16 cellular contexts compared by ENCODE assay signal in the genomic region with DNA sequence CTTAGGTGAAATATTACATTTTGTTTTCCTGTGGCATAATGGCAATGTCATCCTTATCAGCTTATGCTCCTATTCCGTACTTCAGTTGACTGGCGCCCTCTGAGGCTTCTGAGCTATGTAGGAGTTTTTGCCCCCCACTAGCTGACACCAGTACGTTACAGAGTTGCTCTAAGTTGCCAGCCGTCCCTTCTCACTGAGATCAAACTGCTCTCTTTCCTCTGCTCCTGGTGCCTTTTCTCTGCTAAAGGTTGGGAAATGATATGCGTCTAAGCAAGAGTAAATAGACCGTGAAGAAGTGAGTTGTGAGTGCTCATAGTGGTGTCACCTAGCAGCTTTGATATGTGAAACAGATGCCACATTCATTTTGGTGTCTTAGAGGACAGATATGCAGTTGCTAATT.
A peak's percentile ranks its signal among the peaks of the same experiment; 100 is the strongest.
DNase-seq lines count a peak whose midpoint lies in the region; ATAC-seq and TF ChIP-seq lines count a peak whose summit lies in the region.
"Had no signal": no experiment of that assay in that cellular context is flagged by ENCODE, and none has a peak within 500 bp of the region (broad histone marks: within the 10 kb centered on the region; RNA-seq: fewer than 3 reads in every experiment).

No MANE protein-coding gene starts in this region.

- no peak overlapping the region for H3K23ac ChIP-seq in mesenchymal stem cell (ENCODE audit: low read length in 2 of 2)

- no peak overlapping the region for H2BK15ac ChIP-seq in mesenchymal stem cell (ENCODE audit: low read depth, poor library complexity, severe bottlenecking)

- H2BK12ac ChIP-seq in mesenchymal stem cell (ENCODE audit: low read length in 2 of 2), result no peak overlapping the region

- H4K20me1 ChIP-seq in GM23338 (replicated peaks; ENCODE audit: insufficient read depth), result no peaks in the 10 kb centered on the region

- CTCF ChIA-PET in MCF 10A (lab: Yijun Ruan, JAX), result interaction anchor here (1.2 to 1.4 kb wide), 2 partner anchors 28 to 98 kb away, joined by 4 to 5 read pairs; no protein-coding TSS in a partner anchor

- POLR2A ChIA-PET in MCF 10A (lab: Yijun Ruan, JAX), result interaction anchor here (0.5 to 1.3 kb wide), 3 partner anchors 9 to 1780 kb away, joined by 3 to 4 read pairs (median 3); no protein-coding TSS in a partner anchor

- no peak overlapping the region for H2BK5ac ChIP-seq in mesenchymal stem cell (ENCODE audit: low read depth, low read length, poor library complexity, severe bottlenecking)

- H2BK120ac ChIP-seq in mesenchymal stem cell (ENCODE audit: low read depth, low read length), result no peak overlapping the region

- H3K79me2 ChIP-seq in GM23338 (replicated peaks; ENCODE audit: insufficient read depth), result no peaks in the 10 kb centered on the region
- H3K79me2 ChIP-seq: parathyroid adenoma had no signal

- no peak overlapping the region for H4K91ac ChIP-seq in mesenchymal stem cell (ENCODE audit: low read length)

- H3K36me3 Mint-ChIP-seq in GM23338 (ENCODE audit: low read depth) (no peaks in the 10 kb centered on the region), MCF 10A (ENCODE audit: insufficient read depth, unreplicated experiment) (no peaks in the 10 kb centered on the region)
- no peaks in the 10 kb centered on the region for H3K36me3 Mint-ChIP-seq in activated T-cell treated with anti-CD3 and anti-CD28 coated beads, Interleukin-2, amount 50 U/mL, for 72 hours (ENCODE audit: insufficient read depth in 2 of 2)
- H3K36me3 Mint-ChIP-seq: CD8-positive, alpha-beta T cell had no signal

- 35% methylated on average over 5 of the region's 6 CpGs for WGBS in mesenchymal stem cell

- TF ChIP-seq CTCF in GM23338 (conservative IDR thresholded peaks at IDR 0.05; ENCODE audit: low read depth in 2 of 2) (no peak), MCF 10A (IDR thresholded peaks at IDR 0.05; ENCODE audit: unreplicated experiment) (no peak)

- H3K4me1 Mint-ChIP-seq in GM23338, result peaks cover 8% of the 10 kb centered on the region; the same call in 2 of the 3 replicates
- H3K4me1 Mint-ChIP-seq in MCF 10A (ENCODE audit: insufficient read depth, unreplicated experiment), result peaks cover 15% of the 10 kb centered on the region
- peaks cover 5% of the 10 kb centered on the region for H3K4me1 Mint-ChIP-seq in activated T-cell treated with anti-CD3 and anti-CD28 coated beads, Interleukin-2, amount 50 U/mL, for 72 hours (ENCODE audit: low read depth)

- H3K4me2 ChIP-seq in GM23338, result no peak overlapping the region
- H3K4me2 ChIP-seq in mesenchymal stem cell (ENCODE audit: low read length, poor library complexity, severe bottlenecking), result no peak overlapping the region

- intact Hi-C loops in MCF 10A (cut with micrococcal nuclease), result no loop called here

- H3K4me1 ChIP-seq in GM23338 (ENCODE audit: insufficient read depth), result no peaks in the 10 kb centered on the region
- no peaks in the 10 kb centered on the region for H3K4me1 ChIP-seq in mesenchymal stem cell (ENCODE audit: control insufficient read depth, insufficient read depth, low read depth, low read length)
- H3K4me1 ChIP-seq: lower lobe of right lung, parathyroid adenoma, vagina had no signal

- peak overlapping the region in 1 of 2 experiments; percentile 24 for H3K18ac ChIP-seq in mesenchymal stem cell (ENCODE audit: low read depth in 1 of 2, low read length in 2 of 2)

- no peak overlapping the region for H3K9ac ChIP-seq in mesenchymal stem cell (ENCODE audit: low read length)
- H3K9ac ChIP-seq: parathyroid adenoma had no signal

- H3K27me3 ChIP-seq in GM23338 (ENCODE audit: insufficient read depth) (no peaks in the 10 kb centered on the region), mesenchymal stem cell (ENCODE audit: control insufficient read depth in 1 of 2, insufficient read depth in 1 of 2, low read length in 2 of 2) (no peaks in the 10 kb centered on the region)
- H3K27me3 ChIP-seq: vagina had no signal

- H3K36me3 ChIP-seq in GM23338 (ENCODE audit: insufficient read depth) (no peaks in the 10 kb centered on the region), mesenchymal stem cell (ENCODE audit: control insufficient read depth in 1 of 2, insufficient read depth in 2 of 2, low read depth in 1 of 2, low read length in 2 of 2) (no peaks in the 10 kb centered on the region)
- H3K36me3 ChIP-seq: lower lobe of right lung, vagina had no signal

- no TSS peak for BruUV-seq in MCF 10A (replicated peaks; lab: Mats Ljungman, UMichigan)

- no peaks in the 10 kb centered on the region for H3F3A ChIP-seq in GM23338 (replicated peaks; ENCODE audit: low read depth)

- DNase-seq in GM23338 (ENCODE audit: low spot score) (peak; percentile 8), NCI-H2029 (lab: John Stamatoyannopoulos, UW) (peak; percentile 45), NCI-H69 (lab: John Stamatoyannopoulos, UW) (peak; percentile 79), mesenchymal stem cell (no peak), MCF 10A (ENCODE audit: unreplicated experiment) (no peak), dermis blood vessel endothelial cell (no peak)
- DNase-seq in activated T-cell treated with anti-CD3 and anti-CD28 coated beads, Interleukin-2, amount 50 U/mL, for 72 hours, result no peak
- DNase-seq: CD8-positive, alpha-beta T cell; EL; KG1; lower lobe of right lung; stimulated activated CD4-positive, alpha-beta T cell treated with anti-CD3 and anti-CD28 coated beads, Interleukin-2, amount 100 ng/mL, for 48 hours had no signal

- H3K4me3 Mint-ChIP-seq in GM23338, result no peak overlapping the region
- no peak overlapping the region for H3K4me3 Mint-ChIP-seq in MCF 10A (ENCODE audit: unreplicated experiment)
- H3K4me3 Mint-ChIP-seq in activated T-cell treated with anti-CD3 and anti-CD28 coated beads, Interleukin-2, amount 50 U/mL, for 72 hours, result no peak overlapping the region
- H3K4me3 Mint-ChIP-seq: CD8-positive, alpha-beta T cell had no signal

- no peaks in the 10 kb centered on the region for H3K9me3 ChIP-seq in mesenchymal stem cell (ENCODE audit: control insufficient read depth, low read length)
- H3K9me3 ChIP-seq: lower lobe of right lung, vagina had no signal

- H3K27me3 Mint-ChIP-seq in GM23338 (ENCODE audit: insufficient read depth, low read depth, poor library complexity) (peaks cover 2% of the 10 kb centered on the region), MCF 10A (ENCODE audit: insufficient read depth, unreplicated experiment) (no peaks in the 10 kb centered on the region)
- H3K27me3 Mint-ChIP-seq in activated T-cell treated with anti-CD3 and anti-CD28 coated beads, Interleukin-2, amount 50 U/mL, for 72 hours (ENCODE audit: low read depth), result peaks cover 25% of the 10 kb centered on the region

- no peak overlapping the region for H3K14ac ChIP-seq in mesenchymal stem cell (ENCODE audit: low read length in 2 of 2)

- ATAC-seq in GM23338, result peak; percentile 50; the same call in 1 of the 3 replicates
- ATAC-seq in activated T-cell treated with anti-CD3 and anti-CD28 coated beads, Interleukin-2, amount 50 U/mL, for 72 hours (replicated peaks in 1 of 2), result no peak
- ATAC-seq: activated CD4-positive, CD25-positive, alpha-beta regulatory T cell treated with anti-CD3 and anti-CD28 coated beads, Interleukin-2, amount 50 U/mL, for 24 hours; CD8-positive, alpha-beta T cell; lower lobe of right lung had no signal

- H3K79me1 ChIP-seq in mesenchymal stem cell (replicated peaks; ENCODE audit: low read length, poor library complexity, severe bottlenecking), result no peaks in the 10 kb centered on the region

- H2AK5ac ChIP-seq in mesenchymal stem cell (ENCODE audit: low read length, severe bottlenecking), result no peak overlapping the region

- H3K4ac ChIP-seq in mesenchymal stem cell (ENCODE audit: low read depth in 1 of 2, low read length in 2 of 2), result no peak overlapping the region

- no peak overlapping the region for H4K8ac ChIP-seq in mesenchymal stem cell (ENCODE audit: low read length)

- no peaks in the 10 kb centered on the region; the same call in 1 of the 2 replicates for H3K9me2 ChIP-seq in GM23338 (ENCODE audit: insufficient read depth)

- no peak overlapping the region for H3K27ac ChIP-seq in GM23338 (ENCODE audit: low read depth)
- no peak overlapping the region for H3K27ac ChIP-seq in mesenchymal stem cell (ENCODE audit: low read length, poor library complexity, severe bottlenecking)
- H3K27ac ChIP-seq: lower lobe of right lung, parathyroid adenoma, vagina had no signal

- no peak overlapping the region for H3K27ac Mint-ChIP-seq in GM23338
- no peak overlapping the region for H3K27ac Mint-ChIP-seq in MCF 10A (ENCODE audit: low read depth, unreplicated experiment)
- H3K27ac Mint-ChIP-seq in activated T-cell treated with anti-CD3 and anti-CD28 coated beads, Interleukin-2, amount 50 U/mL, for 72 hours, result no peak overlapping the region
- H3K27ac Mint-ChIP-seq: activated T-helper 2 cell treated with anti-CD3 and anti-CD28 coated beads, Interferon-gamma antibody, Interleukin-2, Interleukin-4, amounts not matched to agents 10 μg/mL and 5 μg/mL and 100 μg/mL, durations not matched to agents 14 hours and 24 hours and 36 hours; CD8-positive, alpha-beta T cell had no signal

- H2AFZ ChIP-seq in GM23338 (no peak overlapping the region), mesenchymal stem cell (ENCODE audit: low read depth, low read length) (peak overlapping the region; percentile 81)
- H2AFZ ChIP-seq: parathyroid adenoma had no signal

- H3K4me3 ChIP-seq in GM23338 (no peak overlapping the region), mesenchymal stem cell (ENCODE audit: insufficient read depth in 1 of 2, low read depth in 1 of 2, low read length in 2 of 2) (no peak overlapping the region)
- H3K4me3 ChIP-seq: lower lobe of right lung, vagina had no signal

- H3K9me3 Mint-ChIP-seq in GM23338, result no peaks in the 10 kb centered on the region
- H3K9me3 Mint-ChIP-seq in MCF 10A (ENCODE audit: unreplicated experiment), result peaks cover 6% of the 10 kb centered on the region
- no peaks in the 10 kb centered on the region for H3K9me3 Mint-ChIP-seq in activated T-cell treated with anti-CD3 and anti-CD28 coated beads, Interleukin-2, amount 50 U/mL, for 72 hours
- H3K9me3 Mint-ChIP-seq: activated T-helper 2 cell treated with anti-CD3 and anti-CD28 coated beads, Interferon-gamma antibody, Interleukin-2, Interleukin-4, amounts not matched to agents 10 μg/mL and 5 μg/mL and 100 μg/mL, durations not matched to agents 14 hours and 24 hours and 36 hours; CD8-positive, alpha-beta T cell had no signal

Comparison
In these comparisons a context has a peak if more than half of its experiments do, and no peak if none do; other contexts are left out.
1. DNase-seq: peak in GM23338 (single experiment), NCI-H2029 (single experiment) and NCI-H69 (single experiment); none in mesenchymal stem cell (single experiment), MCF 10A (single experiment), dermis blood vessel endothelial cell (single experiment) and activated T-cell treated with anti-CD3 and anti-CD28 coated beads, Interleukin-2, amount 50 U/mL, for 72 hours (0 of 2).